Comparison of ENCODE assay signal across 8 cellular contexts in genomic region chr2:100562613-100563406, GRCh38. TPM values are rescaled to one million over a fixed set of nuclear protein-coding genes. Genes with fewer than 3 reads are reported as not detected.
DNase-seq lines count a peak whose midpoint lies in the region; ATAC-seq and TF ChIP-seq lines count a peak whose summit lies in the region.

Gene PDCL3, plus strand, starts transcription at chr2:100562993. Its CDS starts 75 bp downstream, at chr2:100563068.

- H3K36me3 Mint-ChIP-seq in activated CD4-positive, alpha-beta T cell treated with anti-CD3 and anti-CD28 coated beads, Interleukin-2, amount 10 ng/mL, durations not matched to agents 24 days and 14 days (ENCODE audit: low read depth) = peaks cover 16% of the 10 kb centered on the region

- H3K27ac ChIP-seq in coronary artery (peak within 1 kb of the TSS; percentile 91 to 92), layer of hippocampus (ENCODE audit: low read depth, low read length) (peak within 1 kb of the TSS; percentile 92)

- H3K4me1 Mint-ChIP-seq in activated CD4-positive, alpha-beta T cell treated with anti-CD3 and anti-CD28 coated beads, Interleukin-2, amount 10 ng/mL, durations not matched to agents 24 days and 14 days = peaks cover 39% of the 10 kb centered on the region

- peak within 1 kb of the TSS; percentile 91 for H3K4me3 ChIP-seq in coronary artery

- no peaks in the 10 kb centered on the region for H3K9me3 Mint-ChIP-seq in activated CD4-positive, alpha-beta T cell treated with anti-CD3 and anti-CD28 coated beads, Interleukin-2, amount 10 ng/mL, durations not matched to agents 24 days and 14 days

- ATAC-seq in GM19324 (IDR thresholded peaks at IDR 0.05; ENCODE audit: low FRiP score, unreplicated experiment) (peak; percentile 96), HG03469 (IDR thresholded peaks at IDR 0.05; ENCODE audit: unreplicated experiment) (peak; percentile 93)

- H3K27ac Mint-ChIP-seq in activated CD4-positive, alpha-beta T cell treated with anti-CD3 and anti-CD28 coated beads, Interleukin-2, amount 10 ng/mL, durations not matched to agents 24 days and 14 days = peak within 1 kb of the TSS; percentile 99

- no peaks in the 10 kb centered on the region for H3K27me3 Mint-ChIP-seq in activated CD4-positive, alpha-beta T cell treated with anti-CD3 and anti-CD28 coated beads, Interleukin-2, amount 10 ng/mL, durations not matched to agents 24 days and 14 days

- no peaks in the 10 kb centered on the region for H3K27me3 ChIP-seq in layer of hippocampus (ENCODE audit: control insufficient read depth, insufficient read depth, low read length)

- no peak for TF ChIP-seq CTCF in coronary artery (IDR thresholded peaks at IDR 0.05)

- intact Hi-C loops in activated CD4-positive, alpha-beta T cell treated with anti-CD3 and anti-CD28 coated beads, Interleukin-2, amount 10 ng/mL, durations not matched to agents 24 days and 14 days (cut with micrococcal nuclease) = loop anchor here (1.0 to 5.0 kb wide), 7 partner anchors 17 to 744 kb away; partner anchors contain the start of genes CHST10, CNOT11, RNF149 and RPL31

- DNase-seq in C1 segment of cervical spinal cord (lab: John Stamatoyannopoulos, UW) = peak; percentile 70 to 99 (median 96)
- DNase-seq in NCI-H526 treated with DMSO at 0.1 percent for 48 hours (lab: John Stamatoyannopoulos, UW) = peak; percentile 96
- DNase-seq in activated CD4-positive, alpha-beta T cell treated with anti-CD3 and anti-CD28 coated beads, Interleukin-2, amount 10 ng/mL, durations not matched to agents 24 days and 14 days = peak; percentile 99
- DNase-seq in coronary artery (ENCODE audit: low spot score) = peak; percentile 98
- peak; percentile 89 to 92 for DNase-seq in stimulated activated CD4-positive, alpha-beta T cell treated with anti-CD3 and anti-CD28 coated beads, Interleukin-1b, Interleukin-23, amount 100 ng/mL, for 4 hours (ENCODE audit: low read depth in 2 of 2)

- peak within 1 kb of the TSS; percentile 99 for H3K4me3 Mint-ChIP-seq in activated CD4-positive, alpha-beta T cell treated with anti-CD3 and anti-CD28 coated beads, Interleukin-2, amount 10 ng/mL, durations not matched to agents 24 days and 14 days

RNA-seq across cellular contexts. Expression of gene PDCL3, which starts in this region (rescaled TPM):
- total RNA-seq in activated CD4-positive, alpha-beta T cell treated with anti-CD3 and anti-CD28 coated beads, Interleukin-2, amount 10 ng/mL, durations not matched to agents 24 days and 14 days = 42.2 and 44.3 TPM in 2 replicates

Comparison
In these comparisons a context has a peak if more than half of its experiments do, and no peak if none do; other contexts are left out.
1. Peak in every context shown above with its lines: DNase-seq, ATAC-seq, H3K4me3 ChIP-seq and H3K27ac ChIP-seq.